ENCODE assay signal across 1 cellular context in genomic region chr18:46071894-46072867, GRCh38.
TF ChIP-seq lines count a peak whose summit lies in the region.

Gene PSTPIP2 (minus strand): TSS chr18:46072260. CDS start chr18:46072188, 72 bp downstream.

TF ChIP-seq in K562, 482 proteins besides CTCF, POLR2A, EP300 and RAD21 (continued from another document and continues in another):
- TF ChIP-seq SMAD2 (IDR thresholded peaks at IDR 0.05; ENCODE audit: low read depth, low read length), result no peak
- peak in 2 of 3 experiments; percentile 37 to 42 for TF ChIP-seq YY1 (IDR thresholded peaks at IDR 0.05; ENCODE audit: borderline replicate concordance in 1 of 3, control insufficient read depth in 1 of 3, extremely low read depth in 1 of 3, insufficient read depth in 3 of 3, insufficient read length in 1 of 3, insufficient replicate concordance in 2 of 3, low read depth in 1 of 3, low read length in 2 of 3)
- no peak for TF ChIP-seq ZNF140 (CRISPR knock-in tag; IDR thresholded peaks at IDR 0.05)
- TF ChIP-seq ID3 (CRISPR knock-in tag; IDR thresholded peaks at IDR 0.05), result no peak
- no peak for TF ChIP-seq ID3 (tag; IDR thresholded peaks at IDR 0.05)
- peak in 1 of 2 experiments; percentile 55; a peak in 1 of 4 replicates for TF ChIP-seq NONO (IDR thresholded peaks at IDR 0.05; ENCODE audit: low read depth in 2 of 2, low read length in 1 of 2)
- no peak for TF ChIP-seq TSC22D4 (tag; IDR thresholded peaks at IDR 0.05)
- TF ChIP-seq ZNF589 (CRISPR knock-in tag; IDR thresholded peaks at IDR 0.05; ENCODE audit: low read depth), result no peak
- TF ChIP-seq ZNF57 (CRISPR knock-in tag; IDR thresholded peaks at IDR 0.05), result no peak
- TF ChIP-seq FOS (IDR thresholded peaks at IDR 0.05; ENCODE audit: extremely low read depth, insufficient read length), result no peak
- TF ChIP-seq GATAD2A (IDR thresholded peaks at IDR 0.05), result no peak
- no peak for TF ChIP-seq ZNF561 (CRISPR knock-in tag; conservative IDR thresholded peaks at IDR 0.05)
- peak; percentile 84 for TF ChIP-seq RBFOX2 (IDR thresholded peaks at IDR 0.05; ENCODE audit: low read depth, low read length)
- TF ChIP-seq E2F6 (IDR thresholded peaks at IDR 0.05; ENCODE audit: borderline replicate concordance in 1 of 2, extremely low read depth in 1 of 2, insufficient read depth in 1 of 2, insufficient read length in 1 of 2, low read depth in 1 of 2, low read length in 1 of 2, poor library complexity in 1 of 2, severe bottlenecking in 1 of 2), result peak in 1 of 2 experiments; percentile 53
- peak; percentile 67 for TF ChIP-seq RBM25 (IDR thresholded peaks at IDR 0.05; ENCODE audit: low read depth, low read length, severe bottlenecking)
- no peak for TF ChIP-seq ZBTB8A (IDR thresholded peaks at IDR 0.05; ENCODE audit: partially characterized antibody)
- TF ChIP-seq DACH1 (IDR thresholded peaks at IDR 0.05; ENCODE audit: partially characterized antibody), result no peak
- peak; percentile 72; the same call in 1 of the 2 replicates for TF ChIP-seq KDM2B (CRISPR knock-in tag; IDR thresholded peaks at IDR 0.05)
- TF ChIP-seq CREB3 (tag; conservative IDR thresholded peaks at IDR 0.05; ENCODE audit: low read depth), result no peak
- TF ChIP-seq AFF1 (IDR thresholded peaks at IDR 0.05; ENCODE audit: low read depth in 1 of 2, partially characterized antibody in 2 of 2), result no peak
- TF ChIP-seq KAT7 (CRISPR knock-in tag; IDR thresholded peaks at IDR 0.05; ENCODE audit: borderline replicate concordance), result peak; percentile 67; the same call in 1 of the 2 replicates
- TF ChIP-seq NFIC (IDR thresholded peaks at IDR 0.05), result peak; percentile 43; the same call in 1 of the 2 replicates
- TF ChIP-seq NR1H2 (CRISPR knock-in tag; IDR thresholded peaks at IDR 0.05), result no peak
- TF ChIP-seq CBX1 (IDR thresholded peaks at IDR 0.05; ENCODE audit: low read depth), result no peak; the same call in 1 of the 2 replicates
- TF ChIP-seq CCNT2 (IDR thresholded peaks at IDR 0.05; ENCODE audit: borderline replicate concordance, extremely low read depth, insufficient read length, low read depth, low read length), result no peak
- no peak for TF ChIP-seq GTF2A2 (tag; IDR thresholded peaks at IDR 0.05)
- TF ChIP-seq ZNF695 (CRISPR knock-in tag; IDR thresholded peaks at IDR 0.05), result no peak
- no peak for TF ChIP-seq SMARCC2 (IDR thresholded peaks at IDR 0.05; ENCODE audit: low read depth)
- no peak for TF ChIP-seq NFE2 (IDR thresholded peaks at IDR 0.05; ENCODE audit: low read depth)
- TF ChIP-seq MIER1 (IDR thresholded peaks at IDR 0.05; ENCODE audit: low read depth), result no peak
- no peak for TF ChIP-seq CBX3 (IDR thresholded peaks at IDR 0.05; ENCODE audit: borderline replicate concordance in 1 of 2, low read length in 2 of 2)
- no peak for TF ChIP-seq CBFA2T3 (IDR thresholded peaks at IDR 0.05)
- no peak for TF ChIP-seq CHCHD3 (CRISPR knock-in tag; IDR thresholded peaks at IDR 0.05)
- TF ChIP-seq SRSF1 (IDR thresholded peaks at IDR 0.05; ENCODE audit: low read depth, low read length), result no peak
- TF ChIP-seq TFE3 (CRISPR knock-in tag; IDR thresholded peaks at IDR 0.05), result no peak
- no peak for TF ChIP-seq RFX1 (IDR thresholded peaks at IDR 0.05)
- TF ChIP-seq KDM4B (IDR thresholded peaks at IDR 0.05; ENCODE audit: borderline replicate concordance in 2 of 2, low read depth in 1 of 2), result no peak
- TF ChIP-seq PHF8 (IDR thresholded peaks at IDR 0.05; ENCODE audit: borderline replicate concordance, low read length), result peak; percentile 67; the same call in 1 of the 2 replicates
- TF ChIP-seq TAF1 (IDR thresholded peaks at IDR 0.05; ENCODE audit: control insufficient read depth, extremely low read depth, insufficient read depth, low read length, severe bottlenecking), result peak; percentile 73
- TF ChIP-seq ZNF12 (CRISPR knock-in tag; IDR thresholded peaks at IDR 0.05), result no peak
- no peak for TF ChIP-seq SRSF7 (optimal IDR thresholded peaks at IDR 0.05; ENCODE audit: low read depth, low read length)
- TF ChIP-seq MCM3 (IDR thresholded peaks at IDR 0.05), result no peak
- TF ChIP-seq ZNF354B (CRISPR knock-in tag; IDR thresholded peaks at IDR 0.05), result no peak
- TF ChIP-seq CREM (IDR thresholded peaks at IDR 0.05; ENCODE audit: low read depth), result peak; percentile 57; the same call in 1 of the 2 replicates
- no peak for TF ChIP-seq RFX5 (IDR thresholded peaks at IDR 0.05; ENCODE audit: low read depth, low read length)
- peak; percentile 29; the same call in 1 of the 2 replicates for TF ChIP-seq TFAP4 (CRISPR knock-in tag; IDR thresholded peaks at IDR 0.05; ENCODE audit: borderline replicate concordance)
- TF ChIP-seq PTBP1 (IDR thresholded peaks at IDR 0.05; ENCODE audit: low read depth, low read length), result no peak
- TF ChIP-seq ATF6 (CRISPR knock-in tag; IDR thresholded peaks at IDR 0.05), result 0 out of 2 replicates have a peak, but pooled peaks have one; percentile 58
- no peak for TF ChIP-seq SREBF1 (IDR thresholded peaks at IDR 0.05; ENCODE audit: borderline replicate concordance, low read depth, low read length)
- TF ChIP-seq ZBTB12 (CRISPR knock-in tag; IDR thresholded peaks at IDR 0.05), result no peak
- 0 out of 2 replicates have a peak, but pooled peaks have one; percentile 12 for TF ChIP-seq JUN (IDR thresholded peaks at IDR 0.05; ENCODE audit: borderline replicate concordance, low read depth, low read length)
- no peak for TF ChIP-seq JUN (CRISPR knock-in tag; IDR thresholded peaks at IDR 0.05; ENCODE audit: borderline replicate concordance)
- no peak for TF ChIP-seq HCFC1 (IDR thresholded peaks at IDR 0.05; ENCODE audit: low read depth, low read length)
- no peak for TF ChIP-seq FOXJ3 (CRISPR knock-in tag; IDR thresholded peaks at IDR 0.05)
- no peak for TF ChIP-seq SFPQ (IDR thresholded peaks at IDR 0.05; ENCODE audit: low read depth, low read length)
- no peak for TF ChIP-seq SIRT6 (IDR thresholded peaks at IDR 0.05; ENCODE audit: low read depth, low read length)
- no peak for TF ChIP-seq ARID2 (IDR thresholded peaks at IDR 0.05)
- TF ChIP-seq GATA2 (CRISPR knock-in tag; IDR thresholded peaks at IDR 0.05), result no peak
- no peak for TF ChIP-seq ZNF174 (CRISPR knock-in tag; IDR thresholded peaks at IDR 0.05)
- TF ChIP-seq ZKSCAN8 (CRISPR knock-in tag; IDR thresholded peaks at IDR 0.05), result no peak
- no peak for TF ChIP-seq ZFP30 (CRISPR knock-in tag; IDR thresholded peaks at IDR 0.05; ENCODE audit: borderline replicate concordance)
- TF ChIP-seq HNRNPH1 (optimal IDR thresholded peaks at IDR 0.05; ENCODE audit: low read depth, low read length), result no peak
- no peak for TF ChIP-seq HIVEP1 (CRISPR knock-in tag; IDR thresholded peaks at IDR 0.05)
- peak; percentile 52 for TF ChIP-seq KDM5B (IDR thresholded peaks at IDR 0.05; ENCODE audit: insufficient replicate concordance, low read depth, low read length)
- TF ChIP-seq ZNF184 (CRISPR knock-in tag; IDR thresholded peaks at IDR 0.05), result no peak
